Comparison of ENCODE assay signal across 24 cellular contexts in the genomic region with DNA sequence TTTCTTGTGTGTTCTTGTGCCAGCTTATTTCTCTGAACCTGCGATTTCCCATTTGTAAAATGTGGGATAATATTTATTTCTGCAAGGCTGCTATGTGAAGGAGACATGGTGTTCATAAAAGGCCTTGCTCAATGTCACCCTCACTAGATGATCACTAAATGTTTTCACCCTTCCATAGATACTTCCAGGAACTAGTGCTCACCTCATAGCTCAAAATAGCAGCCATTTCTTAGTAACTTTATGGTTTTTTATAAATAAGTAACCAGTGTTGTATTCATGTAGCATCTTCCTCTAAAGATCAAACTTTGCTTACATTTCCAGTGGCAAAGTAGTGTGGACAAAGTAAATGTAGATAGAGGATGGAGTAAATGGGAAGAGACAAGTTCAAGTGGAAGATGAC. TPM values are rescaled to one million over a fixed set of nuclear protein-coding genes. Genes with fewer than 3 reads are reported as not detected.
DNase-seq lines count a peak whose midpoint lies in the region; ATAC-seq, FAIRE-seq and TF ChIP-seq lines count a peak whose summit lies in the region.
"Had no signal": no experiment of that assay in that cellular context is flagged by ENCODE, and none has a peak within 500 bp of the region (broad histone marks: within the 10 kb centered on the region; RNA-seq: fewer than 3 reads in every experiment).

No MANE protein-coding gene starts in this region.

- H3K4me3 ChIP-seq in SJCRH30 (no peak overlapping the region), mucosa of rectum (ENCODE audit: low read length in 2 of 2) (peak overlapping the region in 1 of 2 donors; percentile 47), testis (no peak overlapping the region), neuronal stem cell (ENCODE audit: low read length in 2 of 2) (no peak overlapping the region)
- H3K4me3 ChIP-seq: GM12878, HAP-1, left ventricle myocardium inferior had no signal

- H3K4me1 ChIP-seq in SJCRH30 (peaks cover 31% of the 10 kb centered on the region), mucosa of rectum (ENCODE audit: control insufficient read depth in 2 of 2, insufficient read depth in 2 of 2, low read length in 2 of 2) (peaks cover 14 to 58% of the 10 kb centered on the region in 2 donors), testis (no peaks in the 10 kb centered on the region), neuronal stem cell (ENCODE audit: control insufficient read depth in 2 of 2, insufficient read depth in 1 of 2, low read depth in 1 of 2, low read length in 2 of 2) (no peaks in the 10 kb centered on the region)
- H3K4me1 ChIP-seq: HAP-1, left ventricle myocardium inferior had no signal

- H3K9me3 ChIP-seq in SJCRH30 (replicated peaks) (peaks cover 10% of the 10 kb centered on the region; the same call in 1 of the 2 replicates), mucosa of rectum (ENCODE audit: control insufficient read depth in 2 of 2, low read length in 2 of 2) (no peaks in the 10 kb centered on the region), testis (no peaks in the 10 kb centered on the region), neuronal stem cell (replicated peaks in 1 of 2; ENCODE audit: control insufficient read depth in 2 of 2, insufficient read depth in 1 of 2, low read depth in 1 of 2, low read length in 2 of 2) (no peaks in the 10 kb centered on the region)
- H3K9me3 ChIP-seq: HAP-1, neutrophil had no signal

- H2BK12ac ChIP-seq in neuronal stem cell (ENCODE audit: low read length), result no peak overlapping the region

- H3K79me1 ChIP-seq in neuronal stem cell (ENCODE audit: low read depth, low read length), result no peaks in the 10 kb centered on the region

- intact Hi-C loops in testis (cut with DNase I; ENCODE audit: low total_unique reads), result no loop called here

- H2AK5ac ChIP-seq in neuronal stem cell (ENCODE audit: low read depth, low read length), result no peak overlapping the region

- H2BK5ac ChIP-seq in neuronal stem cell (ENCODE audit: low read length), result no peak overlapping the region

- WGBS in testis, 2 donors, result 86 to 89% methylated on average over 1 of the region's 1 CpG
- no CpG with 5 or more reads among the region's 1 CpG for WGBS in neuronal stem cell (ENCODE audit: extremely low coverage in 2 of 2, insufficient read length in 2 of 2, insufficient replicate concordance in 1 of 2), 2 donors

- H2BK120ac ChIP-seq in neuronal stem cell (ENCODE audit: low read depth, low read length), result no peak overlapping the region

- H2AFZ ChIP-seq in neuronal stem cell (ENCODE audit: low read length), result no peak overlapping the region

- H3K27ac ChIP-seq in SJCRH30, result peak overlapping the region; percentile 41
- H3K27ac ChIP-seq in mucosa of rectum (ENCODE audit: low read depth in 2 of 2, low read length in 2 of 2), result peak overlapping the region; percentile 56 to 81
- no peak overlapping the region for H3K27ac ChIP-seq in testis
- no peak overlapping the region for H3K27ac ChIP-seq in caudate nucleus (ENCODE audit: low read depth, low read length)
- H3K27ac ChIP-seq in neuronal stem cell (replicated peaks; ENCODE audit: low read length), result no peak overlapping the region
- H3K27ac ChIP-seq: left ventricle myocardium inferior, neutrophil had no signal

- H4K91ac ChIP-seq in neuronal stem cell (ENCODE audit: low read depth, low read length, poor library complexity), result no peak overlapping the region

- H3K36me3 ChIP-seq in SJCRH30 (no peaks in the 10 kb centered on the region), mucosa of rectum (ENCODE audit: control insufficient read depth in 2 of 2, insufficient read depth in 2 of 2, low read length in 2 of 2) (no peaks in the 10 kb centered on the region), testis (ENCODE audit: low read depth, missing control alignments) (no peaks in the 10 kb centered on the region), neuronal stem cell (replicated peaks in 1 of 2; ENCODE audit: control insufficient read depth in 2 of 2, insufficient read depth in 2 of 2, low read length in 2 of 2) (no peaks in the 10 kb centered on the region)
- H3K36me3 ChIP-seq: HAP-1, left ventricle myocardium inferior, neutrophil had no signal

- FAIRE-seq in GM18507 (lab: Jason Lieb, UNC), result peak; percentile 31
- FAIRE-seq: colon, endometrium, GM12878 had no signal

- H3K14ac ChIP-seq in neuronal stem cell (ENCODE audit: low read length), result no peak overlapping the region

- H3K18ac ChIP-seq in neuronal stem cell (ENCODE audit: low read length), result no peak overlapping the region

- no peak overlapping the region for H2BK15ac ChIP-seq in neuronal stem cell (ENCODE audit: low read length)

- H3K4me2 ChIP-seq in neuronal stem cell (ENCODE audit: insufficient read depth, low read length, poor library complexity, severe bottlenecking), result no peak overlapping the region

- no peak overlapping the region for H4K8ac ChIP-seq in neuronal stem cell (ENCODE audit: low read depth, low read length)

- no peak overlapping the region for H3K23ac ChIP-seq in neuronal stem cell (ENCODE audit: low read depth, low read length, poor library complexity)

- ATAC-seq in GM21737 (IDR thresholded peaks at IDR 0.05; ENCODE audit: unreplicated experiment), result peak; percentile 52

- DNase-seq in GM18507 (ENCODE audit: extremely low spot score, insufficient read length, low read depth), result no peak
- no peak for DNase-seq in SJCRH30
- no peak for DNase-seq in CD1c-positive myeloid dendritic cell (ENCODE audit: extremely low spot score)
- no peak for DNase-seq in testis
- DNase-seq in caudate nucleus (lab: John Stamatoyannopoulos, UW), result no peak
- DNase-seq in neuronal stem cell (ENCODE audit: low spot score), result no peak
- DNase-seq: activated CD4-positive, alpha-beta T cell treated with anti-CD3 and anti-CD28 coated beads, Interleukin-2, amount 50 U/mL, for 4 hours; activated naive CD8-positive, alpha-beta T cell treated with anti-CD3 and anti-CD28 coated beads for 36 hours; activated T-cell treated with anti-CD3 and anti-CD28 coated beads, Interleukin-2, amount 50 U/mL, for 4 hours; DMS79; glutamatergic neuron; left ventricle myocardium inferior; MM.1S; NCI-H1436; NCI-H526; stimulated activated CD4-positive, alpha-beta T cell treated with anti-CD3 and anti-CD28 coated beads, Interleukin-12 subunit alpha, Interleukin-12 subunit beta, amount 100 ng/mL, for 4 hours; SW 1271 had no signal

- TF ChIP-seq POLR2A in testis (IDR thresholded peaks at IDR 0.05), result no peak

- TF ChIP-seq CTCF in testis (IDR thresholded peaks at IDR 0.05), result no peak

- H3K27me3 ChIP-seq in SJCRH30 (no peaks in the 10 kb centered on the region), mucosa of rectum (ENCODE audit: control insufficient read depth in 2 of 2, insufficient read depth in 2 of 2, low read length in 2 of 2) (no peaks in the 10 kb centered on the region), testis (no peaks in the 10 kb centered on the region), neuronal stem cell (ENCODE audit: control insufficient read depth in 3 of 3, insufficient read depth in 3 of 3, low read depth in 1 of 3, low read length in 3 of 3) (no peaks in the 10 kb centered on the region)
- H3K27me3 ChIP-seq: neutrophil had no signal

- H3K4ac ChIP-seq in neuronal stem cell (ENCODE audit: low read length), result no peak overlapping the region

- H3K9ac ChIP-seq in mucosa of rectum (ENCODE audit: low read depth in 1 of 2, low read length in 2 of 2), result no peak overlapping the region
- H3K9ac ChIP-seq in neuronal stem cell (ENCODE audit: low read depth, low read length, poor library complexity), result no peak overlapping the region

RNA-seq across cellular contexts. Expression of a gene that starts 23.8 kb away (rescaled TPM):
- 122 and 137 TPM in 2 replicates for total RNA-seq in SJCRH30 (2014; rRNA removed; shearing (Covaris generic))
- 10 to 100 TPM; 12.3 to 16.9 TPM for total RNA-seq in testis
- 14.4 TPM for polyA plus RNA-seq in testis (ENCODE audit: insufficient read depth, low read depth, low replicate concordance)
- polyA plus RNA-seq in neuronal stem cell (2013, experiment 1 of 2), result 13.8 TPM
- polyA plus RNA-seq in neuronal stem cell (2013, experiment 2 of 2), result 13.5 TPM

Comparison
In these comparisons a context has a peak if more than half of its experiments do, and no peak if none do; other contexts are left out.
1. H3K27ac ChIP-seq: peak in SJCRH30 (single experiment) and mucosa of rectum (2 of 2); none in testis (0 of 2), caudate nucleus (single experiment) and neuronal stem cell (single experiment).